ENCODE assay signal across 8 cellular contexts in genomic region chr7:134932707-134933370, GRCh38. TPM values are rescaled to one million over a fixed set of nuclear protein-coding genes. Genes with fewer than 3 reads are reported as not detected.
DNase-seq lines count a peak whose midpoint lies in the region; ATAC-seq and TF ChIP-seq lines count a peak whose summit lies in the region.

No MANE protein-coding gene starts in this region.

- peaks cover 14% of the 10 kb centered on the region for H3K79me1 ChIP-seq in mesenchymal stem cell (replicated peaks; ENCODE audit: low read length, poor library complexity, severe bottlenecking)

- H3K36me3 ChIP-seq in DOHH2 (ENCODE audit: control insufficient read depth, low read length) (no peaks in the 10 kb centered on the region), mesenchymal stem cell (ENCODE audit: control insufficient read depth in 1 of 2, insufficient read depth in 2 of 2, low read depth in 1 of 2, low read length in 2 of 2) (peaks cover 23 to 94% of the 10 kb centered on the region in 2 experiments), SK-N-SH (replicated peaks in 1 of 2; ENCODE audit: control insufficient read depth in 1 of 2, insufficient read depth in 2 of 2, low read length in 1 of 2) (peaks cover 71 to 84% of the 10 kb centered on the region in 2 experiments)

- no peak overlapping the region for H3K14ac ChIP-seq in mesenchymal stem cell (ENCODE audit: low read length in 2 of 2)

- H2AFZ ChIP-seq in mesenchymal stem cell (ENCODE audit: low read depth, low read length) (no peak overlapping the region), SK-N-SH (ENCODE audit: low read depth) (no peak overlapping the region)

- ATAC-seq in GM21526 (IDR thresholded peaks at IDR 0.05; ENCODE audit: low FRiP score, unreplicated experiment) = peak; percentile 58

- H3K36me3 Mint-ChIP-seq in activated T-helper 2 cell treated with anti-CD3 and anti-CD28 coated beads, Interferon-gamma antibody, Interleukin-2, Interleukin-4, amounts not matched to agents 10 μg/mL and 5 μg/mL and 100 μg/mL, durations not matched to agents 14 hours and 24 hours and 36 hours (ENCODE audit: low read depth) = no peaks in the 10 kb centered on the region

- H3K9me3 Mint-ChIP-seq in activated T-helper 2 cell treated with anti-CD3 and anti-CD28 coated beads, Interferon-gamma antibody, Interleukin-2, Interleukin-4, amounts not matched to agents 10 μg/mL and 5 μg/mL and 100 μg/mL, durations not matched to agents 14 hours and 24 hours and 36 hours = no peaks in the 10 kb centered on the region

- H2AK5ac ChIP-seq in mesenchymal stem cell (ENCODE audit: low read length, severe bottlenecking) = no peak overlapping the region

- no peak overlapping the region for H2BK5ac ChIP-seq in mesenchymal stem cell (ENCODE audit: low read depth, low read length, poor library complexity, severe bottlenecking)

- H3K27me3 Mint-ChIP-seq in activated T-helper 2 cell treated with anti-CD3 and anti-CD28 coated beads, Interferon-gamma antibody, Interleukin-2, Interleukin-4, amounts not matched to agents 10 μg/mL and 5 μg/mL and 100 μg/mL, durations not matched to agents 14 hours and 24 hours and 36 hours (ENCODE audit: low read depth) = no peaks in the 10 kb centered on the region

- TF ChIP-seq EP300 in SK-N-SH (IDR thresholded peaks at IDR 0.05; ENCODE audit: borderline replicate concordance in 1 of 2, low read depth in 1 of 2, low read length in 1 of 2) = no peak

- CTCF ChIA-PET in SK-N-SH (lab: Yijun Ruan, JAX) = interaction anchor here (1.2 kb wide), 1 partner anchor 8 kb away, joined by 3 read pairs; no protein-coding TSS in a partner anchor

- 0 out of 2 replicates have a peak overlapping the region, but pooled peaks have one; percentile 7 for H3K4me2 ChIP-seq in DOHH2 (ENCODE audit: low read length)
- H3K4me2 ChIP-seq in mesenchymal stem cell (ENCODE audit: low read length, poor library complexity, severe bottlenecking) = peak overlapping the region; percentile 17
- no peak overlapping the region for H3K4me2 ChIP-seq in SK-N-SH

- H3K4ac ChIP-seq in mesenchymal stem cell (ENCODE audit: low read depth in 1 of 2, low read length in 2 of 2) = no peak overlapping the region

- DNase-seq in activated T-helper 2 cell treated with anti-CD3 and anti-CD28 coated beads, Interferon-gamma antibody, Interleukin-2, Interleukin-4, amounts not matched to agents 10 μg/mL and 5 μg/mL and 100 μg/mL, durations not matched to agents 14 hours and 24 hours and 36 hours (ENCODE audit: low spot score) = no peak
- DNase-seq in mesenchymal stem cell (peak; percentile 42), SK-N-SH (no peak), NK-92 (lab: John Stamatoyannopoulos, UW; ENCODE audit: unreplicated experiment) (no peak)
- DNase-seq in activated effector memory CD4-positive, alpha-beta T cell treated with anti-CD3 and anti-CD28 coated beads, Interleukin-2, amount 50 U/mL, for 16 hours = no peak
- no peak for DNase-seq in effector CD4-positive, alpha-beta T cell

- no peak for TF ChIP-seq RAD21 in SK-N-SH (IDR thresholded peaks at IDR 0.05; ENCODE audit: low read length)

- H2BK15ac ChIP-seq in mesenchymal stem cell (ENCODE audit: low read depth, poor library complexity, severe bottlenecking) = no peak overlapping the region

- H2BK12ac ChIP-seq in mesenchymal stem cell (ENCODE audit: low read length in 2 of 2) = peak overlapping the region in 1 of 2 experiments; percentile 12

- POLR2A ChIA-PET in SK-N-SH (lab: Yijun Ruan, JAX) = no interaction called here

- H3F3A ChIP-seq in DOHH2 (ENCODE audit: control insufficient read depth, insufficient read depth) (no peaks in the 10 kb centered on the region), SK-N-SH (replicated peaks; ENCODE audit: insufficient read depth) (peaks cover 19% of the 10 kb centered on the region)

- no peak overlapping the region for H3K27ac Mint-ChIP-seq in activated T-helper 2 cell treated with anti-CD3 and anti-CD28 coated beads, Interferon-gamma antibody, Interleukin-2, Interleukin-4, amounts not matched to agents 10 μg/mL and 5 μg/mL and 100 μg/mL, durations not matched to agents 14 hours and 24 hours and 36 hours

- H2BK120ac ChIP-seq in mesenchymal stem cell (ENCODE audit: low read depth, low read length) = no peak overlapping the region

- H4K91ac ChIP-seq in mesenchymal stem cell (ENCODE audit: low read length) = peak overlapping the region; percentile 66

- H4K20me1 ChIP-seq in DOHH2 (ENCODE audit: control insufficient read depth, insufficient read depth, low read depth, low read length) (no peaks in the 10 kb centered on the region), SK-N-SH (ENCODE audit: insufficient read depth) (peaks cover 16% of the 10 kb centered on the region; the same call in 1 of the 2 replicates)

- H3K79me2 ChIP-seq in DOHH2 (ENCODE audit: control insufficient read depth, low read length) (no peaks in the 10 kb centered on the region), SK-N-SH (ENCODE audit: insufficient read depth) (peaks cover 64% of the 10 kb centered on the region)

- H3K9me2 ChIP-seq in DOHH2 (replicated peaks; ENCODE audit: control insufficient read depth, low read length) (no peaks in the 10 kb centered on the region), SK-N-SH (no peaks in the 10 kb centered on the region)

- TF ChIP-seq CTCF in DOHH2 (IDR thresholded peaks at IDR 0.05; ENCODE audit: low read depth, low read length, poor library complexity, severe bottlenecking) (no peak), SK-N-SH (IDR thresholded peaks at IDR 0.05) (no peak)

- H3K9me3 ChIP-seq in DOHH2 (ENCODE audit: control insufficient read depth, insufficient read depth, low read length) (no peaks in the 10 kb centered on the region), mesenchymal stem cell (ENCODE audit: control insufficient read depth, low read length) (no peaks in the 10 kb centered on the region), SK-N-SH (no peaks in the 10 kb centered on the region)

- H3K4me3 ChIP-seq in DOHH2 (ENCODE audit: low read length) (no peak overlapping the region), mesenchymal stem cell (ENCODE audit: insufficient read depth in 1 of 2, low read depth in 1 of 2, low read length in 2 of 2) (no peak overlapping the region), SK-N-SH (ENCODE audit: low read depth in 2 of 2, low read length in 1 of 2) (no peak overlapping the region)

- H3K4me1 ChIP-seq in DOHH2 (ENCODE audit: control insufficient read depth, low read length) = no peaks in the 10 kb centered on the region
- H3K4me1 ChIP-seq in mesenchymal stem cell (ENCODE audit: control insufficient read depth, insufficient read depth, low read depth, low read length) = peaks cover 7% of the 10 kb centered on the region
- H3K4me1 ChIP-seq in SK-N-SH (ENCODE audit: control insufficient read depth in 1 of 2, insufficient read depth in 2 of 2, low read depth in 1 of 2, low read length in 1 of 2) = peaks cover 0 to 17% of the 10 kb centered on the region in 2 experiments; a peak in 2 of 4 replicates

- H3K9ac ChIP-seq in mesenchymal stem cell (ENCODE audit: low read length) = peak overlapping the region; percentile 64
- no peak overlapping the region for H3K9ac ChIP-seq in SK-N-SH

- H3K27ac ChIP-seq in DOHH2 (ENCODE audit: low read depth, low read length) (no peak overlapping the region), mesenchymal stem cell (ENCODE audit: low read length, poor library complexity, severe bottlenecking) (peak overlapping the region; percentile 30), SK-N-SH (ENCODE audit: low read depth in 2 of 2, low read length in 1 of 2) (no peak overlapping the region)

- intact Hi-C loops in activated T-helper 2 cell treated with anti-CD3 and anti-CD28 coated beads, Interferon-gamma antibody, Interleukin-2, Interleukin-4, amounts not matched to agents 10 μg/mL and 5 μg/mL and 100 μg/mL, durations not matched to agents 14 hours and 24 hours and 36 hours (cut with micrococcal nuclease) = no loop called here

- H4K8ac ChIP-seq in mesenchymal stem cell (ENCODE audit: low read length) = peak overlapping the region; percentile 35

- H3K27me3 ChIP-seq in DOHH2 (ENCODE audit: control insufficient read depth, low read length) (no peaks in the 10 kb centered on the region; the same call in 1 of the 2 replicates), mesenchymal stem cell (ENCODE audit: control insufficient read depth in 1 of 2, insufficient read depth in 1 of 2, low read length in 2 of 2) (no peaks in the 10 kb centered on the region), SK-N-SH (ENCODE audit: insufficient read depth) (no peaks in the 10 kb centered on the region)

- H3K4me3 Mint-ChIP-seq in activated T-helper 2 cell treated with anti-CD3 and anti-CD28 coated beads, Interferon-gamma antibody, Interleukin-2, Interleukin-4, amounts not matched to agents 10 μg/mL and 5 μg/mL and 100 μg/mL, durations not matched to agents 14 hours and 24 hours and 36 hours (ENCODE audit: low read depth) = peak overlapping the region; percentile 56

- peaks cover 24% of the 10 kb centered on the region for H3K4me1 Mint-ChIP-seq in activated T-helper 2 cell treated with anti-CD3 and anti-CD28 coated beads, Interferon-gamma antibody, Interleukin-2, Interleukin-4, amounts not matched to agents 10 μg/mL and 5 μg/mL and 100 μg/mL, durations not matched to agents 14 hours and 24 hours and 36 hours (ENCODE audit: low read depth)

- 87% methylated on average over 17 of the region's 17 CpGs for WGBS in mesenchymal stem cell
- 94% methylated on average over 17 of the region's 17 CpGs for WGBS in SK-N-SH (ENCODE audit: low lambda C conversion rate)

- H3K23ac ChIP-seq in mesenchymal stem cell (ENCODE audit: low read length in 2 of 2) = no peak overlapping the region

- H3K18ac ChIP-seq in mesenchymal stem cell (ENCODE audit: low read depth in 1 of 2, low read length in 2 of 2) = peak overlapping the region in 1 of 2 experiments; percentile 58

TF ChIP-seq in SK-N-SH, 30 proteins besides CTCF, POLR2A, EP300 and RAD21 (continues in another document):
- TF ChIP-seq YY1 (IDR thresholded peaks at IDR 0.05; ENCODE audit: low read depth) (no peak), SIN3A (IDR thresholded peaks at IDR 0.05; ENCODE audit: borderline replicate concordance, low read depth, low read length) (no peak), MEF2A (IDR thresholded peaks at IDR 0.05; ENCODE audit: borderline replicate concordance, low read depth) (no peak), ELF1 (IDR thresholded peaks at IDR 0.05) (no peak)

RNA-seq across cellular contexts. Expression of gene AGBL3, which starts 53.5 kb away (rescaled TPM):
- total RNA-seq in activated T-helper 2 cell treated with anti-CD3 and anti-CD28 coated beads, Interferon-gamma antibody, Interleukin-2, Interleukin-4, amounts not matched to agents 10 μg/mL and 5 μg/mL and 100 μg/mL, durations not matched to agents 14 hours and 24 hours and 36 hours = 1.6 and 3.9 TPM in 2 replicates
- polyA plus RNA-seq in mesenchymal stem cell (2013, experiment 1 of 2) = 0.51 TPM
- 0.41 TPM for polyA plus RNA-seq in mesenchymal stem cell (2013, experiment 2 of 2)
- 0.35 and 0.91 TPM in 2 replicates for polyA plus RNA-seq in SK-N-SH (2012; rRNA removed)
- polyA plus RNA-seq in SK-N-SH (2012; cell fraction: cytosol; rRNA removed) = 0.36 and 0.67 TPM in 2 replicates
- polyA plus RNA-seq in SK-N-SH (2012; cell fraction: nucleus; rRNA removed) = 0.62 and 1.2 TPM in 2 replicates
